In genomic region chr19:31461814-31462539, GRCh38 we compare ENCODE assay signal across 19 cellular contexts.
DNase-seq lines count a peak whose midpoint lies in the region; ATAC-seq, FAIRE-seq and TF ChIP-seq lines count a peak whose summit lies in the region.
"Had no signal": no experiment of that assay in that cellular context is flagged by ENCODE, and none has a peak within 500 bp of the region (broad histone marks: within the 10 kb centered on the region; RNA-seq: fewer than 3 reads in every experiment).

No MANE protein-coding gene starts in this region.

- H3K27me3 ChIP-seq in HepG2 (ENCODE audit: control insufficient read depth in 1 of 2, insufficient read depth in 2 of 2, low read length in 2 of 2) = no peaks in the 10 kb centered on the region

- no peak overlapping the region for H3K4me3 Mint-ChIP-seq in WTC11
- no peak overlapping the region for H3K4me3 Mint-ChIP-seq in activated naive CD8-positive, alpha-beta T cell treated with anti-CD3 and anti-CD28 coated beads for 36 hours

- POLR2A ChIA-PET in WTC11 (lab: Charles Lee) = no interaction called here
- POLR2A ChIA-PET in HepG2 (lab: Yijun Ruan, JAX) = no interaction called here

- H3K9ac ChIP-seq in HepG2 (ENCODE audit: insufficient read depth, low read depth, low read length) = no peak overlapping the region

- H3K27ac ChIP-seq in HepG2 (ENCODE audit: extremely low read length, insufficient read depth, low read length) = no peak overlapping the region
- H3K27ac ChIP-seq: heart left ventricle, lower lobe of right lung, PC-9 had no signal

- no peaks in the 10 kb centered on the region for H3K36me3 ChIP-seq in HepG2 (replicated peaks in 1 of 2; ENCODE audit: control insufficient read depth in 1 of 2, insufficient read depth in 2 of 2, low read length in 2 of 2)
- H3K36me3 ChIP-seq: HAP-1, heart left ventricle, lower lobe of right lung had no signal

- TF ChIP-seq EP300 in HepG2 (IDR thresholded peaks at IDR 0.05; ENCODE audit: low read depth in 2 of 2, low read length in 2 of 2) = no peak
- TF ChIP-seq EP300 in HepG2 (CRISPR knock-in tag; IDR thresholded peaks at IDR 0.05; ENCODE audit: borderline replicate concordance) = no peak

- peaks cover 3% of the 10 kb centered on the region; the same call in 1 of the 2 replicates for H3K36me3 Mint-ChIP-seq in WTC11
- no peaks in the 10 kb centered on the region for H3K36me3 Mint-ChIP-seq in activated naive CD8-positive, alpha-beta T cell treated with anti-CD3 and anti-CD28 coated beads for 36 hours

- no peak overlapping the region for H3K4me3 ChIP-seq in fibroblast of villous mesenchyme (ENCODE audit: low read depth, low read length)
- no peak overlapping the region for H3K4me3 ChIP-seq in HepG2 (replicated peaks in 1 of 3; ENCODE audit: insufficient read depth in 1 of 3, low read depth in 2 of 3, low read length in 3 of 3)
- H3K4me3 ChIP-seq: HAP-1, heart left ventricle, lower lobe of right lung, PC-9 had no signal

- no peaks in the 10 kb centered on the region for H4K20me1 ChIP-seq in HepG2 (ENCODE audit: insufficient read depth, low read length)

- peak; percentile 85 for ATAC-seq in WTC11
- ATAC-seq in HepG2 = no peak
- ATAC-seq: heart left ventricle, lower lobe of right lung had no signal

- TF ChIP-seq POLR2A in HepG2 (IDR thresholded peaks at IDR 0.05; ENCODE audit: insufficient read depth in 1 of 2, low read depth in 2 of 2, low read length in 2 of 2) = no peak

- in situ Hi-C loops in HepG2 (cut with HindIII; ENCODE audit: extremely low pct_ligation_motif_present, low pct_unique_long_range_greater_than_20kb) = no loop called here

- peak; percentile 15 for DNase-seq in AG08395 (ENCODE audit: low spot score)
- peak; percentile 24 for DNase-seq in H4 (ENCODE audit: low spot score)
- DNase-seq in WTC11 (ENCODE audit: low spot score) = no peak
- peak; percentile 89 for DNase-seq in fibroblast of villous mesenchyme (ENCODE audit: low read depth)
- DNase-seq in HepG2 (ENCODE audit: low spot score) = no peak
- no peak for DNase-seq in SIG-M5 (lab: John Stamatoyannopoulos, UW)
- no peak for DNase-seq in NCI-H2029 (lab: John Stamatoyannopoulos, UW)
- no peak for DNase-seq in activated naive CD8-positive, alpha-beta T cell treated with anti-CD3 and anti-CD28 coated beads for 36 hours
- DNase-seq: activated CD4-positive, alpha-beta T cell treated with anti-CD3 and anti-CD28 coated beads for 4 hours; activated effector memory CD4-positive, alpha-beta T cell treated with Interleukin-2 at 50 U/mL for 16 hours; COR-L47; EL; heart left ventricle; lower lobe of right lung; NCI-H146; occipital lobe; PC-9; retina had no signal

- no peak overlapping the region for H3K4me2 ChIP-seq in HepG2 (ENCODE audit: low read depth, low read length)
- H3K4me2 ChIP-seq: PC-9 had no signal

- no peak for FAIRE-seq in HepG2 (lab: Jason Lieb, UNC)

- peaks cover 4% of the 10 kb centered on the region; the same call in 1 of the 2 replicates for H3K9me3 Mint-ChIP-seq in WTC11
- H3K9me3 Mint-ChIP-seq in activated naive CD8-positive, alpha-beta T cell treated with anti-CD3 and anti-CD28 coated beads for 36 hours = no peaks in the 10 kb centered on the region

- WGBS in HepG2 (ENCODE audit: low lambda C conversion rate) = 93% methylated on average over 3 of the region's 3 CpGs

- no peaks in the 10 kb centered on the region for H3K79me2 ChIP-seq in HepG2 (ENCODE audit: insufficient read depth, low read length)

- intact Hi-C loops in HepG2 (cut with micrococcal nuclease; ENCODE audit: unreplicated experiment) = no loop called here

- TF ChIP-seq CTCF in WTC11 (IDR thresholded peaks at IDR 0.05) (no peak), fibroblast of villous mesenchyme (IDR thresholded peaks at IDR 0.05; ENCODE audit: insufficient read depth, low read depth, low read length) (peak; percentile 52), HepG2 (CRISPR knock-in tag; IDR thresholded peaks at IDR 0.05) (no peak)

- no peaks in the 10 kb centered on the region for H3K27me3 Mint-ChIP-seq in WTC11 (ENCODE audit: low read depth)
- peaks cover 8% of the 10 kb centered on the region for H3K27me3 Mint-ChIP-seq in activated naive CD8-positive, alpha-beta T cell treated with anti-CD3 and anti-CD28 coated beads for 36 hours

- 0 out of 2 replicates have a peak overlapping the region, but pooled peaks have one; percentile 7 for H3K27ac Mint-ChIP-seq in WTC11
- H3K27ac Mint-ChIP-seq in activated naive CD8-positive, alpha-beta T cell treated with anti-CD3 and anti-CD28 coated beads for 36 hours = no peak overlapping the region

- H3K9me3 ChIP-seq in HepG2 (ENCODE audit: low read length) = peaks cover 35% of the 10 kb centered on the region
- H3K9me3 ChIP-seq: HAP-1, heart left ventricle, lower lobe of right lung had no signal

- no peak for TF ChIP-seq RAD21 in HepG2 (CRISPR knock-in tag; IDR thresholded peaks at IDR 0.05)

- CTCF ChIA-PET in WTC11 (lab: Charles Lee) (interaction anchor here (0.6 kb wide), 1 partner anchor 214 kb away, joined by 3 read pairs; no protein-coding TSS in a partner anchor), HepG2 (lab: Yijun Ruan, JAX; ENCODE audit: low intra/inter-chr PET ratio, low total read pairs) (no interaction called here)

- peaks cover 5% of the 10 kb centered on the region for H3K4me1 Mint-ChIP-seq in WTC11
- no peaks in the 10 kb centered on the region for H3K4me1 Mint-ChIP-seq in activated naive CD8-positive, alpha-beta T cell treated with anti-CD3 and anti-CD28 coated beads for 36 hours

- H2AFZ ChIP-seq in HepG2 (ENCODE audit: low read length) = no peak overlapping the region
- H2AFZ ChIP-seq: PC-9 had no signal

- H3K4me1 ChIP-seq in HepG2 (ENCODE audit: insufficient read depth, low read length) = no peaks in the 10 kb centered on the region
- H3K4me1 ChIP-seq: HAP-1, heart left ventricle, lower lobe of right lung had no signal

- BruUV-seq in HepG2 (replicated peaks; lab: Mats Ljungman, UMichigan) = no TSS peak

TF ChIP-seq in WTC11, 78 proteins besides CTCF, POLR2A, EP300 and RAD21 (continues in another document):
- no peak for TF ChIP-seq USF2 (CRISPR knock-in tag; IDR thresholded peaks at IDR 0.05)

TF ChIP-seq in HepG2, 621 proteins besides CTCF, POLR2A, EP300 and RAD21:
- no peak for TF ChIP-seq NFATC3 (CRISPR knock-in tag; IDR thresholded peaks at IDR 0.05)
- no peak for TF ChIP-seq BRD4 (CRISPR knock-in tag; IDR thresholded peaks at IDR 0.05)
- no peak for TF ChIP-seq ZNF816 (CRISPR knock-in tag; IDR thresholded peaks at IDR 0.05; ENCODE audit: borderline replicate concordance)
- no peak for TF ChIP-seq KLF13 (CRISPR knock-in tag; IDR thresholded peaks at IDR 0.05)
- no peak for TF ChIP-seq ZBTB26 (CRISPR knock-in tag; IDR thresholded peaks at IDR 0.05; ENCODE audit: borderline replicate concordance)
- no peak for TF ChIP-seq ZNF674 (CRISPR knock-in tag; IDR thresholded peaks at IDR 0.05; ENCODE audit: low read depth)
- TF ChIP-seq KDM5A (IDR thresholded peaks at IDR 0.05; ENCODE audit: borderline replicate concordance, low read length) = no peak
- TF ChIP-seq YY1 (IDR thresholded peaks at IDR 0.05; ENCODE audit: insufficient read depth, insufficient replicate concordance, low read depth, low read length) = no peak
- no peak for TF ChIP-seq ELK4 (CRISPR knock-in tag; IDR thresholded peaks at IDR 0.05; ENCODE audit: borderline replicate concordance)

Comparison
In these comparisons a context has a peak if more than half of its experiments do, and no peak if none do; other contexts are left out.
1. DNase-seq: peak in AG08395 (single experiment), H4 (single experiment) and fibroblast of villous mesenchyme (single experiment); none in WTC11 (single experiment), HepG2 (single experiment), SIG-M5 (single experiment), NCI-H2029 (single experiment) and activated naive CD8-positive, alpha-beta T cell treated with anti-CD3 and anti-CD28 coated beads for 36 hours (single experiment).